Comparison of ENCODE assay signal across 10 cellular contexts in genomic region chr14:71594828-71595227, GRCh38.
DNase-seq lines count a peak whose midpoint lies in the region; ATAC-seq and TF ChIP-seq lines count a peak whose summit lies in the region.
"Had no signal": no experiment of that assay in that cellular context is flagged by ENCODE, and none has a peak within 500 bp of the region (broad histone marks: within the 10 kb centered on the region; RNA-seq: fewer than 3 reads in every experiment).

No MANE protein-coding gene starts in this region.

- peak overlapping the region; percentile 4; the same call in 1 of the 2 replicates for H3K18ac ChIP-seq in IMR-90 (ENCODE audit: low read depth, low read length)

- H2BK5ac ChIP-seq in IMR-90 (ENCODE audit: low read depth, low read length, poor library complexity, severe bottlenecking) = peak overlapping the region; percentile 59

- H4K91ac ChIP-seq in IMR-90 (ENCODE audit: insufficient read depth, low read depth, low read length) = 0 out of 2 replicates have a peak overlapping the region, but pooled peaks have one; percentile 43

- H3K79me2 ChIP-seq in DND-41 (ENCODE audit: insufficient read depth, low read length) = peaks cover 55% of the 10 kb centered on the region

- CTCF ChIA-PET in IMR-90 (lab: Yijun Ruan, JAX) = interaction anchor here (1.6 kb wide), 1 partner anchor 10 kb away, joined by 5 read pairs; no protein-coding TSS in a partner anchor
- CTCF ChIA-PET in naive thymus-derived CD4-positive, alpha-beta T cell (lab: Charles Lee) = no interaction called here

- H3K9me3 Mint-ChIP-seq in naive thymus-derived CD4-positive, alpha-beta T cell = peaks cover 0 to 6% (median 0%) of the 10 kb centered on the region in 11 donors

- peak overlapping the region; percentile 66 for H3K4ac ChIP-seq in IMR-90 (ENCODE audit: low read depth, low read length)

- H3K9ac ChIP-seq in DND-41 (ENCODE audit: low read depth, low read length) = peak overlapping the region; percentile 39
- H3K9ac ChIP-seq in IMR-90 (ENCODE audit: low read depth, low read length) = peak overlapping the region; percentile 63; the same call in 1 of the 2 replicates
- H3K9ac ChIP-seq in adipocyte (ENCODE audit: low read length) = peak overlapping the region; percentile 49

- H3K4me2 ChIP-seq in DND-41 (ENCODE audit: insufficient read depth, low read length) = peak overlapping the region; percentile 58
- peak overlapping the region; percentile 67 for H3K4me2 ChIP-seq in IMR-90 (ENCODE audit: low read depth, low read length)

- H3K14ac ChIP-seq in IMR-90 (replicated peaks; ENCODE audit: low read depth, low read length) = peak overlapping the region; percentile 61

- no peaks in the 10 kb centered on the region for H3K27me3 Mint-ChIP-seq in naive thymus-derived CD4-positive, alpha-beta T cell

- H3K4me1 Mint-ChIP-seq in naive thymus-derived CD4-positive, alpha-beta T cell = peaks cover 33 to 82% (median 60%) of the 10 kb centered on the region in 7 donors

- H2BK120ac ChIP-seq in IMR-90 (ENCODE audit: low read depth, low read length) = peak overlapping the region; percentile 42; the same call in 1 of the 2 replicates

- peak overlapping the region; percentile 39; the same call in 1 of the 2 replicates for H4K5ac ChIP-seq in IMR-90 (ENCODE audit: low read depth, low read length)

- no peak overlapping the region for H3K56ac ChIP-seq in IMR-90 (ENCODE audit: extremely low read depth, insufficient read depth, low read length)

- peak overlapping the region in 8 of 9 donors; percentile 1 to 74 (median 66) for H3K27ac Mint-ChIP-seq in naive thymus-derived CD4-positive, alpha-beta T cell

- peak overlapping the region in 1 of 2 experiments; percentile 20; a peak in 1 of 4 replicates for H3K4me3 ChIP-seq in DND-41 (ENCODE audit: low read depth in 1 of 2, low read length in 2 of 2)
- H3K4me3 ChIP-seq in IMR-90 (ENCODE audit: insufficient read depth, low read depth, low read length) = no peak overlapping the region
- no peak overlapping the region for H3K4me3 ChIP-seq in adipocyte (ENCODE audit: low read length)
- H3K4me3 ChIP-seq in naive thymus-derived CD4-positive, alpha-beta T cell (ENCODE audit: low read length) = no peak overlapping the region
- H3K4me3 ChIP-seq in left ventricle myocardium inferior = no peak overlapping the region
- H3K4me3 ChIP-seq: HAP-1 had no signal

- ATAC-seq in DND-41 (ENCODE audit: insufficient read depth, low read depth) (peak; percentile 92), IMR-90 (ENCODE audit: low read depth) (peak; percentile 62)
- peak; percentile 54 for ATAC-seq in naive thymus-derived CD4-positive, alpha-beta T cell

- peaks cover 15% of the 10 kb centered on the region for H3K9me1 ChIP-seq in IMR-90 (ENCODE audit: insufficient read depth, low read length)

- peak overlapping the region in 1 of 2 experiments; percentile 71; a peak in 2 of 4 replicates for H4K8ac ChIP-seq in IMR-90 (ENCODE audit: low read depth in 2 of 2, low read length in 2 of 2)

- H2BK15ac ChIP-seq in IMR-90 (ENCODE audit: low read depth, low read length) = peak overlapping the region; percentile 65; the same call in 1 of the 3 replicates

- intact Hi-C loops in IMR-90 (cut with micrococcal nuclease) (loop anchor here (5.0 kb wide), 1 partner anchor 117 kb away; no protein-coding TSS in a partner anchor), left ventricle myocardium inferior (cut with micrococcal nuclease) (no loop called here)
- intact Hi-C loops in naive thymus-derived CD4-positive, alpha-beta T cell (cut with micrococcal nuclease) = loop anchor here (2.0 to 5.0 kb wide), 3 partner anchors 38 to 273 kb away; partner anchors contain the start of gene SIPA1L1 (in 1 of the 2)

- H3K9me3 ChIP-seq in DND-41 (ENCODE audit: insufficient read depth, low read length, severe bottlenecking) (no peaks in the 10 kb centered on the region), IMR-90 (ENCODE audit: control insufficient read depth, insufficient read depth, low read length) (no peaks in the 10 kb centered on the region; the same call in 1 of the 2 replicates), adipocyte (ENCODE audit: control insufficient read depth, low read length) (peaks cover under 1% of the 10 kb centered on the region), left ventricle myocardium inferior (replicated peaks) (peaks cover 3% of the 10 kb centered on the region)
- no peaks in the 10 kb centered on the region for H3K9me3 ChIP-seq in naive thymus-derived CD4-positive, alpha-beta T cell (ENCODE audit: control insufficient read depth in 2 of 3, low read length in 3 of 3)
- H3K9me3 ChIP-seq: HAP-1 had no signal

- dilution Hi-C loops in IMR-90 (cut with HindIII; ENCODE audit: low sequenced_read_pairs, unreplicated experiment) = no loop called here

- TF ChIP-seq POLR2A in IMR-90 (IDR thresholded peaks at IDR 0.05; ENCODE audit: low read depth, low read length) = no peak

- no peak overlapping the region for H2AFZ ChIP-seq in DND-41 (ENCODE audit: low read depth, low read length)
- peak overlapping the region; percentile 69 for H2AFZ ChIP-seq in IMR-90 (replicated peaks; ENCODE audit: low read length, poor library complexity)

- H2BK20ac ChIP-seq in IMR-90 (ENCODE audit: low read depth, low read length) = no peak overlapping the region

- POLR2A ChIA-PET in IMR-90 (lab: Charles Lee; ENCODE audit: unreplicated experiment) = interaction anchor here (1.1 kb wide), 1 partner anchor 9 kb away, joined by 4 read pairs; no protein-coding TSS in a partner anchor
- POLR2A ChIA-PET in naive thymus-derived CD4-positive, alpha-beta T cell (lab: Charles Lee) = no interaction called here

- H4K20me1 ChIP-seq in DND-41 (ENCODE audit: insufficient read depth, low read length) (peaks cover 3% of the 10 kb centered on the region; the same call in 1 of the 2 replicates), IMR-90 (ENCODE audit: insufficient read depth, low read length) (no peaks in the 10 kb centered on the region; the same call in 1 of the 2 replicates)

- peak overlapping the region; percentile 93 for H3K23ac ChIP-seq in IMR-90 (ENCODE audit: low read depth, low read length)

- H3K27ac ChIP-seq in DND-41 (ENCODE audit: low read length) (peak overlapping the region; percentile 72), IMR-90 (ENCODE audit: insufficient read depth, low read length) (peak overlapping the region; percentile 10; the same call in 1 of the 2 replicates), left ventricle myocardium inferior (replicated peaks) (no peak overlapping the region)
- H3K27ac ChIP-seq in naive thymus-derived CD4-positive, alpha-beta T cell (ENCODE audit: low read depth, low read length) = no peak overlapping the region

- no peak overlapping the region for H2AK9ac ChIP-seq in IMR-90 (replicated peaks; ENCODE audit: low read depth, low read length, poor library complexity)

- H3K4me1 ChIP-seq in DND-41 (ENCODE audit: insufficient read depth, low read length) (peaks cover 78% of the 10 kb centered on the region), IMR-90 (ENCODE audit: control insufficient read depth, insufficient read depth, low read length) (peaks cover 6% of the 10 kb centered on the region), adipocyte (ENCODE audit: control insufficient read depth, insufficient read depth, low read length) (peaks cover 19% of the 10 kb centered on the region), left ventricle myocardium inferior (no peaks in the 10 kb centered on the region)
- H3K4me1 ChIP-seq in naive thymus-derived CD4-positive, alpha-beta T cell (ENCODE audit: control insufficient read depth in 2 of 2, insufficient read depth in 2 of 2, low read length in 2 of 2) = peaks cover 11 to 18% of the 10 kb centered on the region in 2 donors

- H3K36me3 ChIP-seq in DND-41 (ENCODE audit: insufficient read depth, low read length) (0 out of 2 replicates have a peak, but pooled peaks cover 9% of the 10 kb centered on the region), IMR-90 (ENCODE audit: control insufficient read depth, insufficient read depth, low read length) (peaks cover 1% of the 10 kb centered on the region; the same call in 1 of the 2 replicates), adipocyte (ENCODE audit: control insufficient read depth, insufficient read depth, low read length, severe bottlenecking) (peaks cover 4% of the 10 kb centered on the region), left ventricle myocardium inferior (peaks cover under 1% of the 10 kb centered on the region)
- H3K36me3 ChIP-seq in naive thymus-derived CD4-positive, alpha-beta T cell (ENCODE audit: control insufficient read depth in 2 of 3, insufficient read depth in 3 of 3, low read length in 3 of 3) = no peaks in the 10 kb centered on the region
- H3K36me3 ChIP-seq: HAP-1 had no signal

- H2AK5ac ChIP-seq in IMR-90 (ENCODE audit: low read depth, low read length) = peak overlapping the region; percentile 5; the same call in 1 of the 2 replicates

- in situ Hi-C loops in IMR-90 (cut with MboI; ENCODE audit: low sequenced_read_pairs) = no loop called here

- no peak for TF ChIP-seq RAD21 in IMR-90 (IDR thresholded peaks at IDR 0.05; ENCODE audit: low read length)

- TF ChIP-seq CTCF in DND-41 (IDR thresholded peaks at IDR 0.05; ENCODE audit: borderline replicate concordance, extremely low read depth, low read length, poor library complexity, severe bottlenecking) (no peak), IMR-90 (conservative IDR thresholded peaks at IDR 0.05; ENCODE audit: low read depth, low read length) (no peak), left ventricle myocardium inferior (IDR thresholded peaks at IDR 0.05; ENCODE audit: borderline replicate concordance) (no peak)

- H3K27me3 ChIP-seq in DND-41 (ENCODE audit: insufficient read depth, low read length, poor library complexity) (no peaks in the 10 kb centered on the region), IMR-90 (ENCODE audit: control insufficient read depth, insufficient read depth, low read length) (no peaks in the 10 kb centered on the region), adipocyte (replicated peaks; ENCODE audit: control insufficient read depth, insufficient read depth, low read length) (no peaks in the 10 kb centered on the region), left ventricle myocardium inferior (ENCODE audit: low read depth) (no peaks in the 10 kb centered on the region)
- H3K27me3 ChIP-seq in naive thymus-derived CD4-positive, alpha-beta T cell (ENCODE audit: control insufficient read depth in 2 of 2, insufficient read depth in 2 of 2, low read length in 2 of 2) = no peaks in the 10 kb centered on the region

- BruUV-seq in IMR-90 (replicated peaks; lab: Mats Ljungman, UMichigan) = no TSS peak

- WGBS in IMR-90 (ENCODE audit: extremely low coverage in 2 of 2, insufficient read length in 1 of 2), 2 experiments = no CpG with 5 or more reads among the region's 3 CpGs

- H3K36me3 Mint-ChIP-seq in naive thymus-derived CD4-positive, alpha-beta T cell = peaks cover 7 to 34% (median 17%) of the 10 kb centered on the region in 5 donors

- H3K4me3 Mint-ChIP-seq in naive thymus-derived CD4-positive, alpha-beta T cell = peak overlapping the region in 7 of 10 donors; percentile 11 to 74 (median 19)

- peaks cover 29 to 62% of the 10 kb centered on the region in 2 experiments for H3K79me1 ChIP-seq in IMR-90 (ENCODE audit: low read depth in 1 of 2, low read length in 2 of 2)

- DNase-seq in DND-41 = peak; percentile 84
- DNase-seq in IMR-90 = peak; percentile 32
- DNase-seq in adipocyte (ENCODE audit: low read depth) = peak; percentile 63
- DNase-seq in naive thymus-derived CD4-positive, alpha-beta T cell = peak in 7 of 9 donors; percentile 11 to 36 (median 21)
- no peak for DNase-seq in 8988T
- no peak for DNase-seq in DMS114 treated with DMSO at 0.1 percent for 48 hours (lab: John Stamatoyannopoulos, UW; ENCODE audit: unreplicated experiment)
- DNase-seq in left ventricle myocardium inferior = no peak
- DNase-seq: activated CD4-positive, alpha-beta T cell treated with anti-CD3 and anti-CD28 coated beads, Interleukin-2, amount 50 U/mL, for 48 hours; mesendoderm had no signal

Comparison
In these comparisons a context has a peak if more than half of its experiments do, and no peak if none do; other contexts are left out.
1. DNase-seq: peak in DND-41 (single experiment), IMR-90 (single experiment), adipocyte (single experiment) and naive thymus-derived CD4-positive, alpha-beta T cell (7 of 9); none in 8988T (single experiment), DMS114 treated with DMSO at 0.1 percent for 48 hours (single experiment) and left ventricle myocardium inferior (single experiment).
2. H3K27ac ChIP-seq: peak in DND-41 (single experiment) and IMR-90 (single experiment); none in naive thymus-derived CD4-positive, alpha-beta T cell (single experiment) and left ventricle myocardium inferior (single experiment).
3. Peak in every context shown above with its lines, with median percentiles within 50 percentile points of each other: ATAC-seq and H3K9ac ChIP-seq.